ENCODE assay signal across 16 cellular contexts in genomic region chr6:159170999-159171712, GRCh38. TPM values are rescaled to one million over a fixed set of nuclear protein-coding genes. Genes with fewer than 3 reads are reported as not detected.
DNase-seq lines count a peak whose midpoint lies in the region; TF ChIP-seq lines count a peak whose summit lies in the region.
"Had no signal": no experiment of that assay in that cellular context is flagged by ENCODE, and none has a peak within 500 bp of the region (broad histone marks: within the 10 kb centered on the region; RNA-seq: fewer than 3 reads in every experiment).

No MANE protein-coding gene starts in this region.

- H3K9me3 ChIP-seq in AG04450 (ENCODE audit: control insufficient read depth, insufficient read depth, low read length): no peaks in the 10 kb centered on the region; the same call in 1 of the 2 replicates
- no peaks in the 10 kb centered on the region for H3K9me3 ChIP-seq in MG63
- H3K9me3 ChIP-seq: BLaER1 treated with 17β-estradiol and CSF1 and Interleukin-3, amounts not matched to agents 10 nM and 100 nM; HAP-1 had no signal

- POLR2A ChIA-PET in AG04450 (lab: Yijun Ruan, JAX): no interaction called here

- no peaks in the 10 kb centered on the region for H3K36me3 ChIP-seq in MG63
- H3K36me3 ChIP-seq: BLaER1 treated with 17β-estradiol and CSF1 and Interleukin-3, amounts not matched to agents 10 nM and 100 nM; HAP-1 had no signal

- DNase-seq in AG04450 (ENCODE audit: low read depth, low spot score) (peak; percentile 36), MG63 (peak; percentile 79), coronary artery (ENCODE audit: low spot score) (no peak), myocyte (ENCODE audit: low read depth) (peak; percentile 58), NCI-H82 treated with DMSO at 0.1 percent for 48 hours (lab: John Stamatoyannopoulos, UW; ENCODE audit: unreplicated experiment) (no peak), pons (ENCODE audit: low spot score) (no peak), putamen (ENCODE audit: low spot score) (no peak), NCI-H1694 (lab: John Stamatoyannopoulos, UW) (no peak)
- DNase-seq: activated CD4-positive, alpha-beta T cell treated with anti-CD3 and anti-CD28 coated beads for 1 hour; activated naive CD4-positive, alpha-beta T cell treated with Interleukin-2 at 50 U/mL for 16 hours; kidney; NCI-H510A; SIG-M5 had no signal

- TF ChIP-seq CTCF in AG04450 (IDR thresholded peaks at IDR 0.05; ENCODE audit: low read depth, low read length) (no peak), coronary artery (IDR thresholded peaks at IDR 0.05) (no peak)

- H3K27ac ChIP-seq in AG04450 (ENCODE audit: low read depth, low read length) (no peak overlapping the region), coronary artery (no peak overlapping the region)
- H3K27ac ChIP-seq: BLaER1 treated with 17β-estradiol and CSF1 and Interleukin-3, amounts not matched to agents 10 nM and 100 nM had no signal

- H3K27me3 ChIP-seq in AG04450 (ENCODE audit: control insufficient read depth, insufficient read depth, low read length): peaks cover 42% of the 10 kb centered on the region
- H3K27me3 ChIP-seq in MG63: peaks cover 14% of the 10 kb centered on the region; the same call in 1 of the 2 replicates

- CTCF ChIA-PET in AG04450 (lab: Charles Lee): interaction anchor here (1.6 to 5.9 kb wide), 3 partner anchors 81 to 485 kb away, joined by 8 to 94 read pairs (median 11); no protein-coding TSS in a partner anchor

- H3K4me3 ChIP-seq in AG04450 (ENCODE audit: low read depth, low read length) (peak overlapping the region; percentile 15; the same call in 1 of the 2 replicates), MG63 (peak overlapping the region; percentile 33), coronary artery (peak overlapping the region; percentile 67)
- H3K4me3 ChIP-seq: HAP-1 had no signal

RNA-seq across cellular contexts. Expression of gene FNDC1, which starts 2.0 kb away (rescaled TPM):
- polyA plus RNA-seq in AG04450 (2011; rRNA removed): 0.01 and 0.02 TPM in 2 replicates
- polyA minus RNA-seq in AG04450 (2011; rRNA and poly(A)+ RNA removed): 0.22 TPM in 1 of 2 replicates, not detected in the other
- 0.05 TPM in 1 of 2 replicates, not detected in the other for total RNA-seq in MG63 (2014; rRNA removed; shearing (Covaris generic); ENCODE audit: low replicate concordance)
- 0.16 TPM in 1 of 2 replicates, not detected in the other for total RNA-seq in myocyte
- polyA plus RNA-seq in myocyte (2012): 4.8 TPM
- polyA plus RNA-seq: endothelial cell of umbilical vein had no signal

Comparison
In these comparisons a context has a peak if more than half of its experiments do, and no peak if none do; other contexts are left out.
1. DNase-seq: peak in AG04450 (single experiment), MG63 (single experiment) and myocyte (single experiment); none in coronary artery (single experiment), NCI-H82 treated with DMSO at 0.1 percent for 48 hours (single experiment), pons (single experiment), putamen (single experiment) and NCI-H1694 (single experiment).
2. H3K4me3 ChIP-seq: peak in every context shown above with its lines; median percentile 67 in coronary artery; 33 in MG63; 15 in AG04450.